Comparison of ENCODE assay signal across 8 cellular contexts in the genomic region with DNA sequence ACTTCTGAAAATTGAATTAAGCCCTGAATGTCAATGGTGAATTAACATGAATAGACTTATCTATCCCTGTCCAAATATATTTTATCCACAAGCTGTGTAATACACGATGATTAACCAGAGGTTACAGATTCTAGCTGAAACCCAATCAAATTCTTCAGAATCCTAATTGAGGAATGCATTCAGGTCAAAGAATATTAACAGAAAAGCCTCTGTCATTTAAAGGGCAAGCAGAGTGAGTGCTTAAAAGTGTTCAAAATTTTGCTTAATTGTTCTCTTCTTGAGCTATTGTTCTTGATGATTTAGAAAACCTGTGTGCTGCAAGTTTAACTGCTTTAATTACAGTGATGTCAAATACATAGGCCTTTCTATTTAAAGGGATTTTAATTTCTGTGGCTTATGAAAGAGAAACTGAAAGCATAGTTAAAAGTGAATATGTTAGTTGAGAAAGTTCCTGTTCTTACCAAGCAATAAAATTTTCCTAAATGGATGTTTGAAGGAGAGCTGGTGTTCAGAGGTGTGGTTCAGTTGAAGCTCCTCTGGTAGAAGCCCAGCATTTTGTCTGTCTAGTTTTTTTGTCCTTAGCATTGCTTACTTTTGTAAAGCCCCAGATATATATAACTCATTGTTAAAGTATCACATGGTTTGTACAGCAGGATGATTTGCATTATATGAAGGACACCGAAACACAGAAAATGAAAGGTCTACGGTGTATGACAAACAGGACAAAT.
DNase-seq lines count a peak whose midpoint lies in the region; ATAC-seq and TF ChIP-seq lines count a peak whose summit lies in the region.

No MANE protein-coding gene starts in this region.

- ATAC-seq in HG02943 (IDR thresholded peaks at IDR 0.05; ENCODE audit: low read depth, unreplicated experiment), result peak; percentile 79
- peak; percentile 86 for ATAC-seq in memory B cell (ENCODE audit: low read depth)

- H3K4me1 Mint-ChIP-seq in memory B cell (peaks cover 11% of the 10 kb centered on the region), endodermal cell (peaks cover 7% of the 10 kb centered on the region)

- H3K27me3 Mint-ChIP-seq in memory B cell (no peaks in the 10 kb centered on the region), endodermal cell (ENCODE audit: insufficient read depth) (no peaks in the 10 kb centered on the region)

- TF ChIP-seq CTCF in WI38 (IDR thresholded peaks at IDR 0.05; ENCODE audit: low read depth, low read length), result no peak
- no peak for TF ChIP-seq CTCF in endodermal cell (conservative IDR thresholded peaks at IDR 0.05)

- H3K27ac Mint-ChIP-seq in memory B cell (peak overlapping the region; percentile 84), endodermal cell (no peak overlapping the region)

- no peaks in the 10 kb centered on the region for H3K36me3 ChIP-seq in endodermal cell (ENCODE audit: control insufficient read depth, insufficient read depth, low read length)

- peak; percentile 30 for DNase-seq in SIG-M5 treated with dmso at 0.1 percent for 504 hours (lab: John Stamatoyannopoulos, UW; ENCODE audit: unreplicated experiment)
- no peak for DNase-seq in SIG-M5 (lab: John Stamatoyannopoulos, UW)
- DNase-seq in memory B cell (ENCODE audit: low spot score in 2 of 2), result peak in 1 of 2 donors; percentile 2
- no peak for DNase-seq in endodermal cell
- DNase-seq in HuH-7 (ENCODE audit: low spot score), result no peak
- no peak for DNase-seq in NCI-H2081 treated with DMSO at 0.1 percent for 48 hours (lab: John Stamatoyannopoulos, UW)

- H3K27me3 ChIP-seq in endodermal cell (ENCODE audit: control insufficient read depth, insufficient read depth, low read length, poor library complexity, severe bottlenecking), result no peaks in the 10 kb centered on the region

- H3K9me3 Mint-ChIP-seq in memory B cell, result peaks cover 1% of the 10 kb centered on the region
- no peaks in the 10 kb centered on the region for H3K9me3 Mint-ChIP-seq in endodermal cell

- no peaks in the 10 kb centered on the region for H3K36me3 Mint-ChIP-seq in memory B cell
- no peaks in the 10 kb centered on the region for H3K36me3 Mint-ChIP-seq in endodermal cell (ENCODE audit: low read depth)

- no peak overlapping the region for H3K9ac ChIP-seq in endodermal cell (ENCODE audit: extremely low read depth, low read length, poor library complexity, severe bottlenecking)

- H3K4me3 ChIP-seq in WI38 (ENCODE audit: low read depth, low read length) (0 out of 2 replicates have a peak overlapping the region, but pooled peaks have one; percentile 1), endodermal cell (ENCODE audit: low read length) (no peak overlapping the region)

- H3K4me3 Mint-ChIP-seq in memory B cell (peak overlapping the region; percentile 74), endodermal cell (no peak overlapping the region)

- WGBS in endodermal cell (ENCODE audit: insufficient coverage in 1 of 2, insufficient read length in 1 of 2), 2 experiments, result 98 to 100% methylated on average over 1 to 3 of the region's 3 CpGs

- H3K9me3 ChIP-seq in endodermal cell (ENCODE audit: control insufficient read depth, low read length), result no peaks in the 10 kb centered on the region

- H3K27ac ChIP-seq in endodermal cell (ENCODE audit: low read depth, low read length), result no peak overlapping the region

- H3K4me1 ChIP-seq in endodermal cell (ENCODE audit: control insufficient read depth, insufficient read depth, low read length), result no peaks in the 10 kb centered on the region
